ENCODE assay signal across 19 cellular contexts in the genomic region with DNA sequence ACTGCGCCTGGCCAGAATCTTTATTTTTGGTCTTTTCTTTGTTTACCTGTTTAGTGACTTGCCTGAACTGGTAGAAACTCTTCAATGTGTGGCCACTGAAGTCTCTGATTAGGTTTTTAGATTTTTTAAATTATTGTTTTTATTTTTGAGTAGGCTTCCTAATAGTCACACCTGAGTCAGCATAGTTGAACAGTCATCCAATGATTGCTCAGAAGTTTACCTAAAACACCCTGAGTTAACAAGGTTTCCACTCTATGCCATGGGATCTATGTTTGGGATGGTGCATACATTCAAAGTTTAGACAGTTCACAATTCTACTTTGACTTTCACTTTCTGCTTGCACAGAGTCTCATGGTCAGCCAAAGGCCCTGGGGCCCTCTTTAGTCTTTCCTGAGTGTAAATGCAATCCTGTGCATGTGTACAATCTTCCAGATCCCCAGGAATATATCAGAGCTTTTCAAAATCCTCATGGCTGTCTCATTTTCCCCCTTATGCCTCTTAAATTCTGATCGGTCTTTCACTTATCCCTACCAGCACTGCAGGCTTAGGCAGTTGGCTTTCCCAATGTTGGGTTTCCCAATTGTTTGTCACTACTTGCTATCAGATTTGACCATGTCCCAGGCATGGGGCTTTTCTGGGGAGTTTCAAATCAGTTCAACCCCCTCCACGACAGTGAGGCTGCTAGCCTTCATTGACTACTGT.
A peak's percentile ranks its signal among the peaks of the same experiment; 100 is the strongest.
DNase-seq lines count a peak whose midpoint lies in the region; ATAC-seq, FAIRE-seq and TF ChIP-seq lines count a peak whose summit lies in the region.
"Had no signal": no experiment of that assay in that cellular context is flagged by ENCODE, and none has a peak within 500 bp of the region (broad histone marks: within the 10 kb centered on the region; RNA-seq: fewer than 3 reads in every experiment).

No MANE protein-coding gene starts in this region.

- H3K4me3 ChIP-seq in mammary epithelial cell (replicated peaks in 1 of 3; ENCODE audit: insufficient read depth in 1 of 3, low read depth in 2 of 3, low read length in 3 of 3) (no peak overlapping the region), bronchial epithelial cell (ENCODE audit: low read depth, low read length) (no peak overlapping the region), keratinocyte (ENCODE audit: control insufficient read depth in 2 of 3, extremely low read depth in 1 of 3, insufficient read depth in 2 of 3, low read depth in 1 of 3, low read length in 3 of 3) (no peak overlapping the region), gastrocnemius medialis (no peak overlapping the region), OCI-LY7 (ENCODE audit: low read depth, low read length, poor library complexity, severe bottlenecking) (no peak overlapping the region), sigmoid colon (no peak overlapping the region)
- H3K4me3 ChIP-seq: A549, HAP-1 had no signal

- no peaks in the 10 kb centered on the region for H3K27me3 ChIP-seq in mammary epithelial cell (ENCODE audit: insufficient read depth, low read length)
- H3K27me3 ChIP-seq in bronchial epithelial cell (ENCODE audit: control insufficient read depth, insufficient read depth, low read length): no peaks in the 10 kb centered on the region
- no peaks in the 10 kb centered on the region for H3K27me3 ChIP-seq in keratinocyte (ENCODE audit: control insufficient read depth, extremely low read depth, insufficient read depth, low read length)
- no peaks in the 10 kb centered on the region for H3K27me3 ChIP-seq in gastrocnemius medialis
- H3K27me3 ChIP-seq in sigmoid colon: no peaks in the 10 kb centered on the region

- dilution Hi-C loops in mammary epithelial cell (cut with HindIII; ENCODE audit: low sequenced_read_pairs): no loop called here
- dilution Hi-C loops in keratinocyte (cut with MboI; ENCODE audit: extremely low pct_ligation_motif_present, low sequenced_read_pairs): no loop called here

- no peaks in the 10 kb centered on the region for H3K9me2 ChIP-seq in OCI-LY7 (ENCODE audit: insufficient read depth, low read length)

- H3K9me3 Mint-ChIP-seq in MCF 10A (ENCODE audit: unreplicated experiment): peaks cover 10% of the 10 kb centered on the region

- H3K36me3 Mint-ChIP-seq in MCF 10A (ENCODE audit: insufficient read depth, unreplicated experiment): no peaks in the 10 kb centered on the region

- H2AFZ ChIP-seq in mammary epithelial cell (ENCODE audit: low read depth, low read length): no peak overlapping the region
- H2AFZ ChIP-seq in keratinocyte (ENCODE audit: control insufficient read depth, low read length): no peak overlapping the region
- H2AFZ ChIP-seq in OCI-LY7 (ENCODE audit: low read length): no peak overlapping the region

- BruUV-seq in mammary epithelial cell (replicated peaks; lab: Mats Ljungman, UMichigan) (no TSS peak), MCF 10A (replicated peaks; lab: Mats Ljungman, UMichigan) (no TSS peak), OCI-LY7 (replicated peaks; lab: Mats Ljungman, UMichigan) (no TSS peak)

- CTCF ChIA-PET in mammary epithelial cell (lab: Charles Lee; ENCODE audit: low non-redundant PET) (no interaction called here), MCF 10A (lab: Yijun Ruan, JAX) (interaction anchor here (0.7 kb wide), 1 partner anchor 91 kb away, joined by 3 read pairs; no protein-coding TSS in a partner anchor), OCI-LY7 (lab: Charles Lee; ENCODE audit: unreplicated experiment) (no interaction called here)

- TF ChIP-seq EP300 in sigmoid colon (IDR thresholded peaks at IDR 0.05): no peak

- POLR2A ChIA-PET in MCF 10A (lab: Yijun Ruan, JAX) (interaction anchor here (0.5 to 0.7 kb wide), 2 partner anchors 24 to 33 kb away, joined by 3 read pairs; no protein-coding TSS in a partner anchor), OCI-LY7 (lab: Charles Lee) (no interaction called here)

- no peak for TF ChIP-seq CTCF in mammary epithelial cell (conservative IDR thresholded peaks at IDR 0.05 in 1 of 2, IDR thresholded peaks at IDR 0.05 in 1 of 2; ENCODE audit: extremely low read depth in 1 of 2, insufficient read depth in 1 of 2, low read depth in 1 of 2, low read length in 2 of 2)
- TF ChIP-seq CTCF in MCF 10A (IDR thresholded peaks at IDR 0.05; ENCODE audit: unreplicated experiment): no peak
- no peak for TF ChIP-seq CTCF in bronchial epithelial cell (IDR thresholded peaks at IDR 0.05; ENCODE audit: insufficient read depth, low read length, severe bottlenecking)
- TF ChIP-seq CTCF in keratinocyte (optimal IDR thresholded peaks at IDR 0.05 in 1 of 3, IDR thresholded peaks at IDR 0.05 in 1 of 3, conservative IDR thresholded peaks at IDR 0.05 in 1 of 3; ENCODE audit: extremely low read depth in 1 of 3, insufficient read depth in 2 of 3, low read length in 3 of 3): no peak
- no peak for TF ChIP-seq CTCF in gastrocnemius medialis (IDR thresholded peaks at IDR 0.05 in 4 of 5, conservative IDR thresholded peaks at IDR 0.05 in 1 of 5)
- no peak for TF ChIP-seq CTCF in OCI-LY7 (conservative IDR thresholded peaks at IDR 0.05; ENCODE audit: low read length)
- no peak for TF ChIP-seq CTCF in sigmoid colon (IDR thresholded peaks at IDR 0.05)

- WGBS in mammary epithelial cell (ENCODE audit: low coverage, missing lambda C conversion rate): 47% methylated on average over 3 of the region's 3 CpGs
- 56 to 59% methylated on average over 3 of the region's 3 CpGs for WGBS in sigmoid colon, 2 donors

- H4K20me1 ChIP-seq in mammary epithelial cell (ENCODE audit: insufficient read depth, low read length) (no peaks in the 10 kb centered on the region), keratinocyte (ENCODE audit: control insufficient read depth, extremely low read depth, insufficient read depth, low read length) (no peaks in the 10 kb centered on the region), OCI-LY7 (ENCODE audit: insufficient read depth, low read length) (no peaks in the 10 kb centered on the region)

- no peak overlapping the region for H3K27ac Mint-ChIP-seq in MCF 10A (ENCODE audit: low read depth, unreplicated experiment)
- H3K27ac Mint-ChIP-seq: CD4-positive, alpha-beta T cell had no signal

- no peaks in the 10 kb centered on the region for H3K9me3 ChIP-seq in mammary epithelial cell (replicated peaks; ENCODE audit: insufficient read depth, low read length)
- no peaks in the 10 kb centered on the region for H3K9me3 ChIP-seq in keratinocyte (ENCODE audit: control insufficient read depth, low read depth, low read length)
- H3K9me3 ChIP-seq in gastrocnemius medialis: no peaks in the 10 kb centered on the region
- H3K9me3 ChIP-seq in OCI-LY7 (ENCODE audit: low read length): no peaks in the 10 kb centered on the region
- H3K9me3 ChIP-seq in sigmoid colon: no peaks in the 10 kb centered on the region
- H3K9me3 ChIP-seq: A549, HAP-1 had no signal

- peak; percentile 23 for DNase-seq in mammary epithelial cell
- no peak for DNase-seq in MCF 10A (ENCODE audit: unreplicated experiment)
- DNase-seq in bronchial epithelial cell (ENCODE audit: low read depth): peak; percentile 63
- DNase-seq in keratinocyte (ENCODE audit: low read depth, low spot score): no peak
- no peak for DNase-seq in gastrocnemius medialis
- DNase-seq in OCI-LY7 (ENCODE audit: low spot score): no peak
- DNase-seq in stimulated activated CD4-positive, alpha-beta T cell treated with anti-CD3 and anti-CD28 coated beads, Interleukin-2, amount 100 ng/mL, for 24 hours: no peak
- no peak for DNase-seq in sigmoid colon
- DNase-seq: AML-193; Caco-2; CD4-positive, alpha-beta T cell had no signal

- H3K9ac ChIP-seq in mammary epithelial cell (ENCODE audit: insufficient read depth, low read length) (no peak overlapping the region), keratinocyte (ENCODE audit: control insufficient read depth, extremely low read depth, insufficient read depth, low read length) (no peak overlapping the region)

- no peak for FAIRE-seq in bronchial epithelial cell (lab: Jason Lieb, UNC)
- FAIRE-seq in keratinocyte (lab: Jason Lieb, UNC): peak; percentile 20
- FAIRE-seq: A549, D721Med, G401.6, GM12892, HepG2 had no signal

- ATAC-seq in gastrocnemius medialis: no peak
- ATAC-seq: A549, HepG2 had no signal

- H3K27me3 Mint-ChIP-seq in MCF 10A (ENCODE audit: insufficient read depth, unreplicated experiment): no peaks in the 10 kb centered on the region

- intact Hi-C loops in mammary epithelial cell (cut with micrococcal nuclease): no loop called here
- intact Hi-C loops in MCF 10A (cut with micrococcal nuclease): no loop called here
- intact Hi-C loops in gastrocnemius medialis (cut with DNase I; ENCODE audit: low total_unique reads): no loop called here
- intact Hi-C loops in OCI-LY7 (cut with micrococcal nuclease; ENCODE audit: unreplicated experiment): no loop called here
- intact Hi-C loops in sigmoid colon (cut with DNase I): no loop called here

- H3K36me3 ChIP-seq in mammary epithelial cell (ENCODE audit: insufficient read depth, low read length) (no peaks in the 10 kb centered on the region), bronchial epithelial cell (ENCODE audit: control insufficient read depth, insufficient read depth, low read length) (no peaks in the 10 kb centered on the region), keratinocyte (ENCODE audit: control insufficient read depth in 2 of 2, extremely low read depth in 1 of 2, insufficient read depth in 2 of 2, low read length in 2 of 2) (no peaks in the 10 kb centered on the region), gastrocnemius medialis (no peaks in the 10 kb centered on the region), OCI-LY7 (ENCODE audit: insufficient read depth, low read length) (no peaks in the 10 kb centered on the region), sigmoid colon (no peaks in the 10 kb centered on the region)
- H3K36me3 ChIP-seq: HAP-1 had no signal

- H3K27ac ChIP-seq in mammary epithelial cell (ENCODE audit: insufficient read depth, low read depth, low read length) (no peak overlapping the region), keratinocyte (ENCODE audit: control insufficient read depth, insufficient read depth, low read length) (no peak overlapping the region), gastrocnemius medialis (no peak overlapping the region), OCI-LY7 (ENCODE audit: low read depth, low read length, poor library complexity, severe bottlenecking) (no peak overlapping the region), sigmoid colon (no peak overlapping the region)
- H3K27ac ChIP-seq: 22Rv1, A549, C4-2B had no signal

- in situ Hi-C loops in mammary epithelial cell (cut with MboI; ENCODE audit: low sequenced_read_pairs in 2 of 2) (no loop called here), gastrocnemius medialis (cut with MboI; ENCODE audit: low sequenced_read_pairs in 4 of 4) (no loop called here)

- H3K4me3 Mint-ChIP-seq in MCF 10A (ENCODE audit: unreplicated experiment): no peak overlapping the region
- H3K4me3 Mint-ChIP-seq: CD4-positive, alpha-beta T cell had no signal

- H3K9me1 ChIP-seq in keratinocyte (ENCODE audit: control insufficient read depth, extremely low read depth, insufficient read depth, low read length): no peaks in the 10 kb centered on the region

- H3K4me1 ChIP-seq in mammary epithelial cell (ENCODE audit: insufficient read depth, low read length): no peaks in the 10 kb centered on the region
- H3K4me1 ChIP-seq in keratinocyte (ENCODE audit: control insufficient read depth, extremely low read depth, insufficient read depth, low read length): peaks cover 4% of the 10 kb centered on the region
- H3K4me1 ChIP-seq in gastrocnemius medialis: no peaks in the 10 kb centered on the region
- no peaks in the 10 kb centered on the region for H3K4me1 ChIP-seq in OCI-LY7 (ENCODE audit: insufficient read depth, low read length, poor library complexity, severe bottlenecking)
- no peaks in the 10 kb centered on the region for H3K4me1 ChIP-seq in sigmoid colon
- H3K4me1 ChIP-seq: A549 had no signal

- TF ChIP-seq POLR2A in gastrocnemius medialis (IDR thresholded peaks at IDR 0.05) (no peak), sigmoid colon (IDR thresholded peaks at IDR 0.05) (no peak)

- peaks cover 17% of the 10 kb centered on the region for H3K4me1 Mint-ChIP-seq in MCF 10A (ENCODE audit: insufficient read depth, unreplicated experiment)

- no peaks in the 10 kb centered on the region for H3K79me2 ChIP-seq in mammary epithelial cell (ENCODE audit: insufficient read depth, low read length)
- H3K79me2 ChIP-seq in keratinocyte (ENCODE audit: control insufficient read depth, insufficient read depth, low read length): no peaks in the 10 kb centered on the region
- no peaks in the 10 kb centered on the region for H3K79me2 ChIP-seq in OCI-LY7 (ENCODE audit: insufficient read depth, low read depth, low read length)

- no peak overlapping the region for H3K4me2 ChIP-seq in mammary epithelial cell (ENCODE audit: insufficient read depth, low read depth, low read length)
- H3K4me2 ChIP-seq in keratinocyte (ENCODE audit: control insufficient read depth, extremely low read depth, insufficient read depth, low read depth, low read length): no peak overlapping the region
- H3K4me2 ChIP-seq in OCI-LY7 (ENCODE audit: low read length): no peak overlapping the region
- H3K4me2 ChIP-seq: A549 had no signal

Comparison
In these comparisons a context has a peak if more than half of its experiments do, and no peak if none do; other contexts are left out.
1. DNase-seq: peak in mammary epithelial cell (single experiment) and bronchial epithelial cell (single experiment); none in MCF 10A (single experiment), keratinocyte (single experiment), gastrocnemius medialis (0 of 2), OCI-LY7 (single experiment), stimulated activated CD4-positive, alpha-beta T cell treated with anti-CD3 and anti-CD28 coated beads, Interleukin-2, amount 100 ng/mL, for 24 hours (0 of 2) and sigmoid colon (single experiment).